In the genomic region with DNA sequence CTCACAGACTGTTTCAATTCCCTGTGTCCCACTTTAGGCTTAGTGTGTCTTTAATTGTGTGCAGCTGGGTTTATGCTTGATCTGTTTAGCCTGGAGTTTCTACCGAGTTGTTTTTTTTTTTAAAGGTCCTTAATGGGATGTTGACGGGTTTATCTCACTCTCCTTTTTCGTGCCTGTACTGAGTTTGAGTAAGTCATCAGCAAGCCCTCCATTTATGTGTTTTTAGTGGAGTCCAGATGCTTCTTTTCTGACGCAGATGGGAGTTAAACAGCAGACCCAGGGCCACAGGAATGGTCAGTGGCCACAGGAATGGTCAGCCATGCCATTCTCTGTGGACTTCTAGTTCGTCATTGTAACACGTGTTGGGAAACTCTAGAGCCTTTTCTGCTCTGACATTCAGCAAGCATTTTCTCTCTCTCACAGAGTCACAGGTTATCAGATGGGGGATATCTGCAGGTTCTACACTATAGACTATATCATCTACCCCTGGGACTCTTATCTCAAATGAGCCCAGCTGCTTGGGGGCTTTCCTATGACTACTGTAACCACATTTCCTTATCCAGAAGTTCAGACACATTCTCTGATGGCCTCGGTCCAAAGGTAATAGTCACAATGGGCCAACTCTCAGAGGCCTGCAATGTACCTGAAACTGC, we compare ENCODE assay signal across 13 cellular contexts.
DNase-seq lines count a peak whose midpoint lies in the region; ATAC-seq lines count a peak whose summit lies in the region.
"Had no signal": no experiment of that assay in that cellular context is flagged by ENCODE, and none has a peak within 500 bp of the region (broad histone marks: within the 10 kb centered on the region; RNA-seq: fewer than 3 reads in every experiment).

No MANE protein-coding gene starts in this region.

- H3K4me3 ChIP-seq in skeletal muscle cell (ENCODE audit: low read depth, low read length) (no peak overlapping the region), MG63 (no peak overlapping the region)

- peak; percentile 65 for ATAC-seq in GM18868 (IDR thresholded peaks at IDR 0.05; ENCODE audit: unreplicated experiment)
- no peak for ATAC-seq in HG02610 (IDR thresholded peaks at IDR 0.05; ENCODE audit: unreplicated experiment)
- no peak for ATAC-seq in GM18502 (IDR thresholded peaks at IDR 0.05; ENCODE audit: poor library complexity, unreplicated experiment)
- ATAC-seq: left lobe of liver had no signal

- H3K27me3 ChIP-seq in MG63, result no peaks in the 10 kb centered on the region

- DNase-seq in T1000 (lab: John Stamatoyannopoulos, UW), result peak; percentile 47
- peak; percentile 52 for DNase-seq in fibroblast of the conjunctiva (ENCODE audit: low read depth)
- DNase-seq in skeletal muscle cell (ENCODE audit: low read depth), result peak; percentile 94
- no peak for DNase-seq in middle frontal gyrus (ENCODE audit: extremely low spot score, low spot score)
- no peak for DNase-seq in MG63
- DNase-seq: activated CD8-positive, alpha-beta memory T cell treated with anti-CD3 and anti-CD28 coated beads, Interleukin-2, amount 50 U/mL, for 4 hours; effector CD4-positive, alpha-beta T cell; NCI-H187; substantia nigra had no signal

- peaks cover 11% of the 10 kb centered on the region for H3K9me3 ChIP-seq in MG63

- H3K36me3 ChIP-seq in MG63, result no peaks in the 10 kb centered on the region; the same call in 1 of the 2 replicates

Comparison
In these comparisons a context has a peak if more than half of its experiments do, and no peak if none do; other contexts are left out.
1. DNase-seq: peak in T1000 (single experiment), fibroblast of the conjunctiva (single experiment) and skeletal muscle cell (single experiment); none in middle frontal gyrus (single experiment) and MG63 (single experiment).